In genomic region chr6:22036267-22036666, GRCh38 we compare ENCODE assay signal across 9 cellular contexts.
DNase-seq lines count a peak whose midpoint lies in the region; ATAC-seq and TF ChIP-seq lines count a peak whose summit lies in the region.
"Had no signal": no experiment of that assay in that cellular context is flagged by ENCODE, and none has a peak within 500 bp of the region (broad histone marks: within the 10 kb centered on the region; RNA-seq: fewer than 3 reads in every experiment).

No MANE protein-coding gene starts in this region.

- no peak overlapping the region for H3K4me3 Mint-ChIP-seq in Caco-2 (ENCODE audit: unreplicated experiment)
- no peak overlapping the region for H3K4me3 Mint-ChIP-seq in activated T-helper 17 cell treated with anti-CD3 and anti-CD28 coated beads, Interleukin-2, amount 50 U/mL, for 72 hours
- H3K4me3 Mint-ChIP-seq: dendritic cell treated with granulocyte-macrophage colony-stimulating factor and Interleukin-4, amounts not matched to agents 40 ng/mL and 50 ng/mL, for 4 days had no signal

- H3K27me3 ChIP-seq in Caco-2 (replicated peaks; ENCODE audit: control insufficient read depth, insufficient read depth, low read length) = no peaks in the 10 kb centered on the region
- no peaks in the 10 kb centered on the region for H3K27me3 ChIP-seq in iPS DF 6.9 (ENCODE audit: control insufficient read depth, insufficient read depth, low read length)

- H3K4me1 Mint-ChIP-seq in Caco-2 (ENCODE audit: low read depth, unreplicated experiment) = peaks cover 18% of the 10 kb centered on the region
- no peaks in the 10 kb centered on the region for H3K4me1 Mint-ChIP-seq in activated T-helper 17 cell treated with anti-CD3 and anti-CD28 coated beads, Interleukin-2, amount 50 U/mL, for 72 hours

- WGBS in iPS DF 6.9 (ENCODE audit: insufficient coverage, insufficient read length) = no CpG with 5 or more reads among the region's 7 CpGs

- POLR2A ChIA-PET in Caco-2 (lab: Charles Lee) = no interaction called here

- H3K4me1 ChIP-seq in Caco-2 (peaks cover 8% of the 10 kb centered on the region; the same call in 1 of the 2 replicates), iPS DF 6.9 (ENCODE audit: control insufficient read depth, insufficient read depth, low read length) (no peaks in the 10 kb centered on the region)

- H3K36me3 ChIP-seq in Caco-2 (ENCODE audit: control insufficient read depth, insufficient read depth, low read length) (no peaks in the 10 kb centered on the region), iPS DF 6.9 (ENCODE audit: control insufficient read depth, insufficient read depth, low read length) (no peaks in the 10 kb centered on the region)

- CTCF ChIA-PET in Caco-2 (lab: Charles Lee) = no interaction called here

- DNase-seq in Caco-2 (peak; percentile 51 to 71), NCI-H345 (lab: John Stamatoyannopoulos, UW) (peak; percentile 25), iPS DF 6.9 (ENCODE audit: low read depth, low spot score) (peak; percentile 63), NCI-H510A treated with DMSO at 0.1 percent for 48 hours (lab: John Stamatoyannopoulos, UW) (no peak), OCI-M2 (lab: John Stamatoyannopoulos, UW; ENCODE audit: unreplicated experiment) (no peak)

- no peak overlapping the region for H3K27ac ChIP-seq in iPS DF 6.9 (ENCODE audit: low read length)

- H3K36me3 Mint-ChIP-seq in Caco-2 (ENCODE audit: insufficient read depth, unreplicated experiment) = no peaks in the 10 kb centered on the region
- H3K36me3 Mint-ChIP-seq in activated T-helper 17 cell treated with anti-CD3 and anti-CD28 coated beads, Interleukin-2, amount 50 U/mL, for 72 hours (ENCODE audit: low read depth) = no peaks in the 10 kb centered on the region

- intact Hi-C loops in Caco-2 (cut with micrococcal nuclease; ENCODE audit: unreplicated experiment) = no loop called here

- no peaks in the 10 kb centered on the region for H3K27me3 Mint-ChIP-seq in Caco-2 (ENCODE audit: insufficient read depth, unreplicated experiment)
- no peaks in the 10 kb centered on the region for H3K27me3 Mint-ChIP-seq in activated T-helper 17 cell treated with anti-CD3 and anti-CD28 coated beads, Interleukin-2, amount 50 U/mL, for 72 hours
- H3K27me3 Mint-ChIP-seq: dendritic cell treated with granulocyte-macrophage colony-stimulating factor and Interleukin-4, amounts not matched to agents 40 ng/mL and 50 ng/mL, for 4 days had no signal

- no peak for TF ChIP-seq CTCF in Caco-2 (IDR thresholded peaks at IDR 0.05; ENCODE audit: insufficient read depth in 1 of 2, low read depth in 1 of 2, low read length in 1 of 2, severe bottlenecking in 1 of 2, unreplicated experiment in 1 of 2)

- BruUV-seq in Caco-2 (replicated peaks; lab: Mats Ljungman, UMichigan) = no TSS peak

- H3K9me3 Mint-ChIP-seq in Caco-2 (ENCODE audit: unreplicated experiment) = peaks cover 18% of the 10 kb centered on the region
- H3K9me3 Mint-ChIP-seq in activated T-helper 17 cell treated with anti-CD3 and anti-CD28 coated beads, Interleukin-2, amount 50 U/mL, for 72 hours = no peaks in the 10 kb centered on the region
- H3K9me3 Mint-ChIP-seq: dendritic cell treated with granulocyte-macrophage colony-stimulating factor and Interleukin-4, amounts not matched to agents 40 ng/mL and 50 ng/mL, for 4 days had no signal

- H3K9me3 ChIP-seq in Caco-2 (peaks cover 16% of the 10 kb centered on the region; the same call in 1 of the 2 replicates), iPS DF 6.9 (ENCODE audit: control insufficient read depth, insufficient read depth, low read length) (no peaks in the 10 kb centered on the region)

- peak overlapping the region; percentile 73 for H3K27ac Mint-ChIP-seq in Caco-2 (ENCODE audit: unreplicated experiment)
- no peak overlapping the region for H3K27ac Mint-ChIP-seq in activated T-helper 17 cell treated with anti-CD3 and anti-CD28 coated beads, Interleukin-2, amount 50 U/mL, for 72 hours
- H3K27ac Mint-ChIP-seq: dendritic cell treated with granulocyte-macrophage colony-stimulating factor and Interleukin-4, amounts not matched to agents 40 ng/mL and 50 ng/mL, for 4 days had no signal

- H3K4me3 ChIP-seq in Caco-2 (ENCODE audit: low read depth, low read length) (no peak overlapping the region), iPS DF 6.9 (ENCODE audit: low read length) (no peak overlapping the region)

- ATAC-seq in GM21786 (IDR thresholded peaks at IDR 0.05; ENCODE audit: unreplicated experiment) (peak; percentile 83), HG02884 (IDR thresholded peaks at IDR 0.05; ENCODE audit: unreplicated experiment) (no peak)
- no peak for ATAC-seq in activated T-helper 17 cell treated with anti-CD3 and anti-CD28 coated beads, Interleukin-2, amount 50 U/mL, for 72 hours (replicated peaks)

Comparison
In these comparisons a context has a peak if more than half of its experiments do, and no peak if none do; other contexts are left out.
1. DNase-seq: peak in Caco-2 (2 of 2), NCI-H345 (single experiment) and iPS DF 6.9 (single experiment); none in NCI-H510A treated with DMSO at 0.1 percent for 48 hours (single experiment) and OCI-M2 (single experiment).